ENCODE assay signal across 8 cellular contexts in the genomic region with DNA sequence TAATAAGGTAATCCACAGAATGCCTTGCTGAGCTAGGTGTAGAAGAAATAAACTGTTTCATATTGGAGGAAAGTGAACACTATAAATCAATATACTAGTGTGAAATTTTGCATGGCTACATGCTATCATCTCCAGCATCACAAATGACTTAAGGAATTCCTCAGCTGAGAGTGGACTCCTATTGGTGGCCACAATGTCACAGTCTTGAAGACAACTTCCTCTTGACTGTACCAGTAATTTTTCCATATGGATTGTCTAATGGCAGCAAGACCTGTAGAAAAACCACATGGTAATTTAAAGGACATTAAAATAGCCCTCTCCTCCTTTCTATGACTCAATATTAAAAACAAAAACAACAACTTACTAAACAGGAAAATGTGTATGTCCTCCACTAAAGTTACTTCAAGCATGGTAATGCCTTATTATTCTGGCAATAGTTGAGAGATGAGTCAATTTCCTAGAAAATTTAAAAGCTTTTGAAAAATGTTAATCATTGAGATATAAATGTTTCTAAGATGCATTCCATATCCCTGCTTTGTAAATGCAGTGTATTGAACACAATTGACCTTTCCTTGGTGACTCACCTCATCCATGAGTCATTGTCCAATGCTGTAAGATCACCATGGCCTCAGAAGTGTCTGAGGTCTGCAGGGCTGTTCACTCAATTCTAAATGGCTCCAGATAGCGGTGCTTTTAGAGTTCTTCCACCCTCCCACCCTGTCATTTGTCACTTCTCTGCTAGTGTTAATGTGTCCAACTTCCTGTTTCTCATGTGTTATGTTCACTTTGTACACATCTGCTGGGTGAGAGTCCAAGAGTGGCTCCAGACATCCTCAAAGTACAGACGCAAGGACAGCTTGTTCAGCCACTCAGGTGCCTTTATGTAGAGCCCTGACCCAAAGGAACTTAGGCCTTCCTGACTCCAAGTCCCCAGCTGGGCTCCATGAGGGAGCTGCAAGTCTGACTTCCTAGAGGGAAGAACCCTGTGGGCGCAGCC. TPM values are rescaled to one million over a fixed set of nuclear protein-coding genes. Genes with fewer than 3 reads are reported as not detected.
DNase-seq lines count a peak whose midpoint lies in the region; ATAC-seq and TF ChIP-seq lines count a peak whose summit lies in the region.

No MANE protein-coding gene starts in this region.

- ATAC-seq in GM21515 (IDR thresholded peaks at IDR 0.05; ENCODE audit: unreplicated experiment) (no peak), GM18873 (IDR thresholded peaks at IDR 0.05; ENCODE audit: low FRiP score, unreplicated experiment) (no peak)

- H3K27ac Mint-ChIP-seq in T-helper 2 cell treated with Interferon-gamma antibody and Interleukin-4, amounts not matched to agents 5 μg/mL and 100 μg/mL, for 36 hours: no peak overlapping the region

- no peaks in the 10 kb centered on the region for H3K36me3 Mint-ChIP-seq in T-helper 2 cell treated with Interferon-gamma antibody and Interleukin-4, amounts not matched to agents 5 μg/mL and 100 μg/mL, for 36 hours (ENCODE audit: low read depth)

- no peaks in the 10 kb centered on the region for H3K9me3 ChIP-seq in WERI-Rb-1 (ENCODE audit: severe bottlenecking)

- no peaks in the 10 kb centered on the region for H3K27me3 Mint-ChIP-seq in T-helper 2 cell treated with Interferon-gamma antibody and Interleukin-4, amounts not matched to agents 5 μg/mL and 100 μg/mL, for 36 hours (ENCODE audit: low read depth)

- no peaks in the 10 kb centered on the region for H3K4me1 Mint-ChIP-seq in T-helper 2 cell treated with Interferon-gamma antibody and Interleukin-4, amounts not matched to agents 5 μg/mL and 100 μg/mL, for 36 hours (ENCODE audit: low read depth)

- no peak overlapping the region for H3K4me3 ChIP-seq in WERI-Rb-1 (ENCODE audit: low read depth, low read length)

- TF ChIP-seq CTCF in WERI-Rb-1 (IDR thresholded peaks at IDR 0.05; ENCODE audit: low read depth, low read length): no peak

- no peaks in the 10 kb centered on the region for H3K36me3 ChIP-seq in WERI-Rb-1

- H3K27ac ChIP-seq in WERI-Rb-1: no peak overlapping the region

- H3K27me3 ChIP-seq in WERI-Rb-1 (ENCODE audit: insufficient read depth, low read depth, severe bottlenecking): no peaks in the 10 kb centered on the region

- peak; percentile 3 for DNase-seq in stimulated activated CD4-positive, alpha-beta T cell treated with anti-CD3 and anti-CD28 coated beads, Interleukin-4, amount 100 ng/mL, for 24 hours
- DNase-seq in stimulated activated CD4-positive, alpha-beta T cell treated with anti-CD3 and anti-CD28 coated beads, Interleukin-12 subunit alpha, Interleukin-12 subunit beta, amount 100 ng/mL, for 4 hours: no peak
- peak; percentile 42 for DNase-seq in T-helper 2 cell treated with Interferon-gamma antibody and Interleukin-4, amounts not matched to agents 5 μg/mL and 100 μg/mL, for 36 hours (ENCODE audit: low spot score)
- DNase-seq in glomerular endothelial cell (ENCODE audit: extremely low read depth, low read depth, low spot score) (peak; percentile 97), WERI-Rb-1 (no peak), KG1 (lab: John Stamatoyannopoulos, UW) (no peak)

- no peaks in the 10 kb centered on the region for H3K9me3 Mint-ChIP-seq in T-helper 2 cell treated with Interferon-gamma antibody and Interleukin-4, amounts not matched to agents 5 μg/mL and 100 μg/mL, for 36 hours

- no peak overlapping the region for H3K4me3 Mint-ChIP-seq in T-helper 2 cell treated with Interferon-gamma antibody and Interleukin-4, amounts not matched to agents 5 μg/mL and 100 μg/mL, for 36 hours

RNA-seq across cellular contexts. Expression of gene DNASE2B, which starts 32.8 kb away (rescaled TPM):
- total RNA-seq in glomerular endothelial cell: not detected in 2 replicates

Comparison
In these comparisons a context has a peak if more than half of its experiments do, and no peak if none do; other contexts are left out.
1. DNase-seq: peak in stimulated activated CD4-positive, alpha-beta T cell treated with anti-CD3 and anti-CD28 coated beads, Interleukin-4, amount 100 ng/mL, for 24 hours (single experiment), T-helper 2 cell treated with Interferon-gamma antibody and Interleukin-4, amounts not matched to agents 5 μg/mL and 100 μg/mL, for 36 hours (single experiment) and glomerular endothelial cell (single experiment); none in stimulated activated CD4-positive, alpha-beta T cell treated with anti-CD3 and anti-CD28 coated beads, Interleukin-12 subunit alpha, Interleukin-12 subunit beta, amount 100 ng/mL, for 4 hours (single experiment), WERI-Rb-1 (single experiment) and KG1 (single experiment).